In genomic region chr5:170429014-170429413, GRCh38 we compare ENCODE assay signal across 1 cellular context.
TF ChIP-seq lines count a peak whose summit lies in the region.

No MANE protein-coding gene starts in this region.

TF ChIP-seq in HepG2, 621 proteins besides CTCF, POLR2A, EP300 and RAD21 (continued from another document):
- TF ChIP-seq ZNF614 (CRISPR knock-in tag; IDR thresholded peaks at IDR 0.05; ENCODE audit: borderline replicate concordance) (no peak), CENPT (CRISPR knock-in tag; IDR thresholded peaks at IDR 0.05; ENCODE audit: low read depth) (no peak)
